In genomic region chr3:160641675-160642330, GRCh38 we compare ENCODE assay signal across 17 cellular contexts. TPM values are rescaled to one million over a fixed set of nuclear protein-coding genes. Genes with fewer than 3 reads are reported as not detected.
DNase-seq lines count a peak whose midpoint lies in the region; ATAC-seq, FAIRE-seq and TF ChIP-seq lines count a peak whose summit lies in the region.
"Had no signal": no experiment of that assay in that cellular context is flagged by ENCODE, and none has a peak within 500 bp of the region (broad histone marks: within the 10 kb centered on the region; RNA-seq: fewer than 3 reads in every experiment).

No MANE protein-coding gene starts in this region.

- no peaks in the 10 kb centered on the region for H3K27me3 Mint-ChIP-seq in neural crest cell (ENCODE audit: low read depth)
- H3K27me3 Mint-ChIP-seq in stimulated activated naive CD8-positive, alpha-beta T cell treated with anti-CD3 and anti-CD28 coated beads, Interleukin-15, amount 100 ng/mL, for 72 hours = no peaks in the 10 kb centered on the region

- 65 to 69% methylated on average over 2 of the region's 2 CpGs for WGBS in GM23248 (ENCODE audit: low coverage in 1 of 2, low lambda C conversion rate in 2 of 2, missing lambda C conversion rate in 2 of 2), 2 experiments
- WGBS in body of pancreas, 2 donors = 63 to 79% methylated on average over 2 of the region's 2 CpGs

- no peaks in the 10 kb centered on the region for H3K9me2 ChIP-seq in GM23248 (ENCODE audit: insufficient read depth)

- H3K27me3 ChIP-seq in GM23248 (replicated peaks; ENCODE audit: insufficient read depth) (no peaks in the 10 kb centered on the region), endothelial cell of umbilical vein (ENCODE audit: control insufficient read depth in 2 of 2, insufficient read depth in 2 of 2, low read length in 2 of 2) (no peaks in the 10 kb centered on the region), body of pancreas (no peaks in the 10 kb centered on the region)

- H3K9me3 ChIP-seq in GM23248 (ENCODE audit: low read depth) (no peaks in the 10 kb centered on the region), endothelial cell of umbilical vein (replicated peaks; ENCODE audit: control insufficient read depth, insufficient read depth, low read length) (no peaks in the 10 kb centered on the region), body of pancreas (no peaks in the 10 kb centered on the region)

- in situ Hi-C loops in GM23248 (cut with MboI) = no loop called here

- POLR2A ChIA-PET in endothelial cell of umbilical vein (lab: Charles Lee) = no interaction called here

- no peak overlapping the region for H2AFZ ChIP-seq in GM23248
- peak overlapping the region; percentile 49 for H2AFZ ChIP-seq in endothelial cell of umbilical vein (ENCODE audit: low read depth, low read length)

- dilution Hi-C loops in endothelial cell of umbilical vein (cut with MboI; ENCODE audit: extremely low pct_ligation_motif_present, low sequenced_read_pairs) = no loop called here

- H3K4me1 ChIP-seq in GM23248 (ENCODE audit: insufficient read depth) (peaks cover 6% of the 10 kb centered on the region; the same call in 1 of the 2 replicates), endothelial cell of umbilical vein (ENCODE audit: control insufficient read depth, extremely low read depth, insufficient read depth, low read length) (peaks cover 16% of the 10 kb centered on the region), body of pancreas (no peaks in the 10 kb centered on the region)

- TF ChIP-seq CTCF in endothelial cell of umbilical vein (IDR thresholded peaks at IDR 0.05; ENCODE audit: extremely low read depth in 1 of 2, insufficient read depth in 1 of 2, low read depth in 1 of 2, low read length in 2 of 2) (no peak), neural crest cell (conservative IDR thresholded peaks at IDR 0.05) (no peak), body of pancreas (IDR thresholded peaks at IDR 0.05) (no peak)

- H3K4me3 Mint-ChIP-seq in neural crest cell = no peak overlapping the region
- no peak overlapping the region for H3K4me3 Mint-ChIP-seq in stimulated activated naive CD8-positive, alpha-beta T cell treated with anti-CD3 and anti-CD28 coated beads, Interleukin-15, amount 100 ng/mL, for 72 hours
- H3K4me3 Mint-ChIP-seq: activated CD8-positive, alpha-beta T cell treated with anti-CD3 and anti-CD28 coated beads, Interleukin-2, amount 10 ng/mL, durations not matched to agents 7 days and 5 days; CD14-positive monocyte; natural killer cell treated with Interleukin-12 subunit alpha and Interleukin-12 subunit beta and Interleukin-15 and Interleukin-18, amount 100 ng/mL, for 72 hours; T-helper 17 cell had no signal

- H3K27ac ChIP-seq in GM23248 (no peak overlapping the region), endothelial cell of umbilical vein (ENCODE audit: insufficient read depth, low read depth, low read length) (peak overlapping the region; percentile 28), body of pancreas (no peak overlapping the region)

- no peaks in the 10 kb centered on the region for H3K9me1 ChIP-seq in endothelial cell of umbilical vein (replicated peaks; ENCODE audit: control insufficient read depth, extremely low read depth, insufficient read depth, low read length)

- no TSS peak for BruUV-seq in endothelial cell of umbilical vein (replicated peaks; lab: Mats Ljungman, UMichigan)

- DNase-seq in GM23248 (peak; percentile 26), NCI-H226 (peak; percentile 68), endothelial cell of umbilical vein (ENCODE audit: low read depth, low spot score) (peak; percentile 81), neural crest cell (ENCODE audit: low read depth, low spot score) (no peak), NCI-H82 (lab: John Stamatoyannopoulos, UW) (no peak), sciatic nerve (ENCODE audit: low spot score) (no peak), body of pancreas (no peak)
- DNase-seq in stimulated activated naive CD8-positive, alpha-beta T cell treated with anti-CD3 and anti-CD28 coated beads, Interleukin-15, amount 100 ng/mL, for 72 hours = no peak
- DNase-seq: activated CD8-positive, alpha-beta T cell treated with anti-CD3 and anti-CD28 coated beads, Interleukin-2, amount 10 ng/mL, durations not matched to agents 7 days and 5 days; GF-D8; NCI-H2107; T-helper 17 cell had no signal

- CTCF ChIA-PET in endothelial cell of umbilical vein (lab: Charles Lee) = interaction anchor here (1.6 kb wide), 1 partner anchor 27 kb away, joined by 3 read pairs; no protein-coding TSS in a partner anchor

- peaks cover 17% of the 10 kb centered on the region for H3K4me1 Mint-ChIP-seq in neural crest cell
- no peaks in the 10 kb centered on the region for H3K4me1 Mint-ChIP-seq in stimulated activated naive CD8-positive, alpha-beta T cell treated with anti-CD3 and anti-CD28 coated beads, Interleukin-15, amount 100 ng/mL, for 72 hours
- H3K4me1 Mint-ChIP-seq: CD14-positive monocyte had no signal

- H3K9ac ChIP-seq in GM23248 (no peak overlapping the region), endothelial cell of umbilical vein (replicated peaks; ENCODE audit: extremely low read depth, insufficient read depth, low read length) (no peak overlapping the region)

- no peaks in the 10 kb centered on the region for H3K9me3 Mint-ChIP-seq in neural crest cell
- H3K9me3 Mint-ChIP-seq in stimulated activated naive CD8-positive, alpha-beta T cell treated with anti-CD3 and anti-CD28 coated beads, Interleukin-15, amount 100 ng/mL, for 72 hours = no peaks in the 10 kb centered on the region
- H3K9me3 Mint-ChIP-seq: natural killer cell treated with Interleukin-12 subunit alpha and Interleukin-12 subunit beta and Interleukin-15 and Interleukin-18, amount 100 ng/mL, for 72 hours had no signal

- intact Hi-C loops in endothelial cell of umbilical vein (cut with micrococcal nuclease) = loop anchor here (1.0 kb wide), 1 partner anchor 77 kb away; the partner anchor contains the start of gene KPNA4
- intact Hi-C loops in sciatic nerve (cut with DNase I) = no loop called here
- intact Hi-C loops in body of pancreas (cut with DNase I) = no loop called here

- no peak for ATAC-seq in sciatic nerve
- no peak for ATAC-seq in stimulated activated naive CD8-positive, alpha-beta T cell treated with anti-CD3 and anti-CD28 coated beads, Interleukin-15, amount 100 ng/mL, for 72 hours
- no peak for ATAC-seq in body of pancreas
- ATAC-seq: activated CD8-positive, alpha-beta T cell treated with anti-CD3 and anti-CD28 coated beads, Interleukin-2, amount 10 ng/mL, durations not matched to agents 7 days and 5 days; natural killer cell treated with Interleukin-12 subunit alpha and Interleukin-12 subunit beta and Interleukin-15 and Interleukin-18, amount 100 ng/mL, for 72 hours; T-helper 17 cell had no signal

- H3K79me2 ChIP-seq in GM23248 (ENCODE audit: insufficient read depth) (no peaks in the 10 kb centered on the region), endothelial cell of umbilical vein (ENCODE audit: control insufficient read depth, insufficient read depth, low read length) (no peaks in the 10 kb centered on the region)

- no peak overlapping the region for H3K4me2 ChIP-seq in GM23248 (ENCODE audit: unreplicated experiment)
- peak overlapping the region; percentile 58 for H3K4me2 ChIP-seq in endothelial cell of umbilical vein (ENCODE audit: insufficient read depth, low read length)
- H3K4me2 ChIP-seq: smooth muscle cell had no signal

- no peak overlapping the region for H3K4me3 ChIP-seq in GM23248
- H3K4me3 ChIP-seq in endothelial cell of umbilical vein (replicated peaks in 1 of 3; ENCODE audit: insufficient read depth in 1 of 3, low read depth in 1 of 3, low read length in 3 of 3) = no peak overlapping the region
- H3K4me3 ChIP-seq in body of pancreas = no peak overlapping the region
- H3K4me3 ChIP-seq: smooth muscle cell had no signal

- H3K36me3 ChIP-seq in GM23248 (ENCODE audit: low read depth) (no peaks in the 10 kb centered on the region), endothelial cell of umbilical vein (ENCODE audit: control insufficient read depth in 2 of 2, extremely low read depth in 1 of 2, insufficient read depth in 2 of 2, low read length in 2 of 2) (no peaks in the 10 kb centered on the region), body of pancreas (replicated peaks in 1 of 2; ENCODE audit: insufficient read depth in 1 of 2, low read depth in 2 of 2) (no peaks in the 10 kb centered on the region)

- no peaks in the 10 kb centered on the region for H3F3A ChIP-seq in GM23248 (ENCODE audit: insufficient read depth)

- peak overlapping the region; percentile 40 for H3K27ac Mint-ChIP-seq in neural crest cell (ENCODE audit: unreplicated experiment)
- no peak overlapping the region for H3K27ac Mint-ChIP-seq in stimulated activated naive CD8-positive, alpha-beta T cell treated with anti-CD3 and anti-CD28 coated beads, Interleukin-15, amount 100 ng/mL, for 72 hours
- H3K27ac Mint-ChIP-seq: activated CD8-positive, alpha-beta T cell treated with anti-CD3 and anti-CD28 coated beads, Interleukin-2, amount 10 ng/mL, durations not matched to agents 7 days and 5 days; CD14-positive monocyte; natural killer cell treated with Interleukin-12 subunit alpha and Interleukin-12 subunit beta and Interleukin-15 and Interleukin-18, amount 100 ng/mL, for 72 hours; T-helper 17 cell had no signal

- no peaks in the 10 kb centered on the region for H3K36me3 Mint-ChIP-seq in neural crest cell (ENCODE audit: low read depth)
- H3K36me3 Mint-ChIP-seq: CD14-positive monocyte; natural killer cell treated with Interleukin-12 subunit alpha and Interleukin-12 subunit beta and Interleukin-15 and Interleukin-18, amount 100 ng/mL, for 72 hours had no signal

- H4K20me1 ChIP-seq in GM23248 (ENCODE audit: insufficient read depth) (no peaks in the 10 kb centered on the region), endothelial cell of umbilical vein (replicated peaks; ENCODE audit: control insufficient read depth, extremely low read depth, insufficient read depth, low read length) (no peaks in the 10 kb centered on the region)

- TF ChIP-seq POLR2A in endothelial cell of umbilical vein (IDR thresholded peaks at IDR 0.05; ENCODE audit: low read depth, low read length) (no peak), body of pancreas (IDR thresholded peaks at IDR 0.05) (no peak)

- peak; percentile 79 for FAIRE-seq in endothelial cell of umbilical vein (lab: Jason Lieb, UNC)
- FAIRE-seq: frontal cortex had no signal

RNA-seq across cellular contexts. Expression of gene ARL14, which starts 35.2 kb away (rescaled TPM):
- total RNA-seq in GM23248 (2014; rRNA removed; shearing (Covaris generic)) = not detected in 2 replicates
- not detected in 2 replicates for polyA plus RNA-seq in GM23248 (2016; fragmentation: Nextera tagmentation; extraction: Ambion mirVana)
- total RNA-seq in endothelial cell of umbilical vein = not detected in 2 replicates
- polyA plus RNA-seq in endothelial cell of umbilical vein = not detected in 2 replicates
- 0.05 and 0.13 TPM in 2 replicates for polyA plus RNA-seq in endothelial cell of umbilical vein (2011; cell fraction: cytosol; rRNA removed)
- 0.14 and 0.16 TPM in 2 replicates for polyA plus RNA-seq in endothelial cell of umbilical vein (2011; cell fraction: nucleus; rRNA removed)
- not detected in 2 replicates for polyA plus RNA-seq in endothelial cell of umbilical vein (2012)
- not detected in 2 replicates for polyA minus RNA-seq in endothelial cell of umbilical vein
- not detected for polyA minus RNA-seq in endothelial cell of umbilical vein (2011; cell fraction: cytosol; rRNA and poly(A)+ RNA removed)
- polyA minus RNA-seq in endothelial cell of umbilical vein (2011; cell fraction: nucleus; rRNA and poly(A)+ RNA removed) = not detected in 2 replicates
- not detected in 2 replicates for total RNA-seq in neural crest cell
- not detected for total RNA-seq in sciatic nerve
- 1 to 10 TPM; 2.3 to 8.8 TPM for total RNA-seq in body of pancreas
- total RNA-seq: activated CD8-positive, alpha-beta T cell treated with anti-CD3 and anti-CD28 coated beads, Interleukin-2, amount 10 ng/mL, durations not matched to agents 7 days and 5 days; chondrocyte; frontal cortex; natural killer cell treated with Interleukin-12 subunit alpha and Interleukin-12 subunit beta and Interleukin-15 and Interleukin-18, amount 100 ng/mL, for 72 hours; T-helper 17 cell had no signal
- polyA plus RNA-seq: CD14-positive monocyte, smooth muscle cell had no signal

Comparison
In these comparisons a context has a peak if more than half of its experiments do, and no peak if none do; other contexts are left out.
1. DNase-seq: peak in GM23248 (single experiment), NCI-H226 (single experiment) and endothelial cell of umbilical vein (single experiment); none in neural crest cell (single experiment), NCI-H82 (single experiment), sciatic nerve (single experiment), stimulated activated naive CD8-positive, alpha-beta T cell treated with anti-CD3 and anti-CD28 coated beads, Interleukin-15, amount 100 ng/mL, for 72 hours (0 of 2) and body of pancreas (0 of 4).